ENCODE assay signal across 21 cellular contexts in the genomic region with DNA sequence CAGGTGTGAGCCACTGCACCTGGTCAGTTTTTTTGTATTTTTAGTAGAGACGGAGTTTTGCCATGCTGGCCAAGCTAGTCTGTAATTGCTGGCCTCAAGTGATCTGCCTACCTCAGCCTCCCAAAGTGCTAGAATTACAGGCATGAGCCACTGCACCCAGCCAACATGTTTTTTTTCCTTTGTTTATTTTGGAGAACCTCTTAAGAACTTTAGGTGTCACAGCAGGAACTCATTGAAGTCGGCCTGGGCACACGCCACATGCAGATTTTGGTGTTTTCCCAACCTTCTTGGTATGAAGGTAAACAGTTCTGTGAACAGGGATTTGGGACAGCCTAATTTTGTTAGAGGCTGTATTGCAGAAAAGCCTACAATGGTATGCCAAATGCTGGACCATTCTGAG. TPM values are rescaled to one million over a fixed set of nuclear protein-coding genes. Genes with fewer than 3 reads are reported as not detected.
DNase-seq lines count a peak whose midpoint lies in the region; ATAC-seq, FAIRE-seq and TF ChIP-seq lines count a peak whose summit lies in the region.
"Had no signal": no experiment of that assay in that cellular context is flagged by ENCODE, and none has a peak within 500 bp of the region (broad histone marks: within the 10 kb centered on the region; RNA-seq: fewer than 3 reads in every experiment).

No MANE protein-coding gene starts in this region.

- no peak overlapping the region for H3K9ac ChIP-seq in GM23248
- H3K9ac ChIP-seq: SK-N-SH had no signal

- DNase-seq in GM23248 (no peak), OCI-LY7 (ENCODE audit: low spot score) (no peak), stomach (peak; percentile 63), D721Med (ENCODE audit: insufficient read length, low spot score) (no peak), omental fat pad (ENCODE audit: low spot score) (no peak)
- DNase-seq: activated CD4-positive, alpha-beta T cell treated with anti-CD3 and anti-CD28 coated beads for 4 hours; activated naive CD4-positive, alpha-beta T cell treated with anti-CD3 and anti-CD28 coated beads for 36 hours; caudate nucleus; dorsolateral prefrontal cortex; heart left ventricle; kidney glomerular epithelial cell; mammary epithelial cell; NCI-H1436 treated with DMSO at 0.1 percent for 48 hours; NCI-H524; SK-N-SH; T-helper 17 cell had no signal

- ATAC-seq in gastroesophageal sphincter (peak; percentile 50), GM21619 (IDR thresholded peaks at IDR 0.05; ENCODE audit: unreplicated experiment) (no peak), omental fat pad (ENCODE audit: low FRiP score) (no peak)
- ATAC-seq: heart left ventricle, T-helper 17 cell had no signal

- H3K79me2 ChIP-seq in GM23248 (ENCODE audit: insufficient read depth) (no peaks in the 10 kb centered on the region), OCI-LY7 (ENCODE audit: insufficient read depth, low read depth, low read length) (no peaks in the 10 kb centered on the region)

- TF ChIP-seq EP300 in gastroesophageal sphincter (IDR thresholded peaks at IDR 0.05) (no peak), stomach (IDR thresholded peaks at IDR 0.05) (no peak)

- WGBS in GM23248 (ENCODE audit: low coverage in 1 of 2, low lambda C conversion rate in 2 of 2, missing lambda C conversion rate in 2 of 2), 2 experiments, result 81 to 84% methylated on average over 3 of the region's 3 CpGs
- 61 to 68% methylated on average over 2 to 3 of the region's 3 CpGs for WGBS in gastroesophageal sphincter (ENCODE audit: low coverage in 1 of 2), 2 donors
- WGBS in stomach, 5 donors, result 32 to 56% (median 42%) methylated on average over 3 of the region's 3 CpGs

- BruUV-seq in OCI-LY7 (replicated peaks; lab: Mats Ljungman, UMichigan), result no TSS peak

- H3K4me1 ChIP-seq in GM23248 (ENCODE audit: insufficient read depth) (peaks cover 43% of the 10 kb centered on the region), OCI-LY7 (ENCODE audit: insufficient read depth, low read length, poor library complexity, severe bottlenecking) (peaks cover 13% of the 10 kb centered on the region), gastroesophageal sphincter (peaks cover 0 to 25% (median 0%) of the 10 kb centered on the region in 3 donors), stomach (peaks cover 9 to 37% (median 27%) of the 10 kb centered on the region in 4 donors)

- H3K4me2 ChIP-seq in GM23248 (ENCODE audit: unreplicated experiment) (no peak overlapping the region), OCI-LY7 (ENCODE audit: low read length) (0 out of 2 replicates have a peak overlapping the region, but pooled peaks have one; percentile 22)
- H3K4me2 ChIP-seq: SK-N-SH had no signal

- H3K4me3 ChIP-seq in GM23248, result no peak overlapping the region
- H3K4me3 ChIP-seq in OCI-LY7 (ENCODE audit: low read depth, low read length, poor library complexity, severe bottlenecking), result no peak overlapping the region
- H3K4me3 ChIP-seq in gastroesophageal sphincter, result no peak overlapping the region
- no peak overlapping the region for H3K4me3 ChIP-seq in stomach
- H3K4me3 ChIP-seq: dorsolateral prefrontal cortex, heart left ventricle had no signal

- H3K9me3 ChIP-seq in GM23248 (ENCODE audit: low read depth) (no peaks in the 10 kb centered on the region), OCI-LY7 (ENCODE audit: low read length) (0 out of 2 replicates have a peak, but pooled peaks cover 5% of the 10 kb centered on the region), gastroesophageal sphincter (no peaks in the 10 kb centered on the region), stomach (no peaks in the 10 kb centered on the region)
- H3K9me3 ChIP-seq: heart left ventricle, SK-N-SH had no signal

- CTCF ChIA-PET in OCI-LY7 (lab: Charles Lee; ENCODE audit: unreplicated experiment), result no interaction called here

- peaks cover 45% of the 10 kb centered on the region for H3F3A ChIP-seq in GM23248 (ENCODE audit: insufficient read depth)

- H2AFZ ChIP-seq in GM23248 (no peak overlapping the region), OCI-LY7 (ENCODE audit: low read length) (no peak overlapping the region)

- TF ChIP-seq CTCF in OCI-LY7 (conservative IDR thresholded peaks at IDR 0.05; ENCODE audit: low read length) (no peak), gastroesophageal sphincter (IDR thresholded peaks at IDR 0.05) (no peak), stomach (IDR thresholded peaks at IDR 0.05) (no peak), D721Med (IDR thresholded peaks at IDR 0.05; ENCODE audit: insufficient read depth, missing control alignments) (no peak), omental fat pad (IDR thresholded peaks at IDR 0.05) (no peak)

- H4K20me1 ChIP-seq in GM23248 (ENCODE audit: insufficient read depth) (no peaks in the 10 kb centered on the region), OCI-LY7 (ENCODE audit: insufficient read depth, low read length) (no peaks in the 10 kb centered on the region)

- H3K36me3 ChIP-seq in GM23248 (ENCODE audit: low read depth) (no peaks in the 10 kb centered on the region), OCI-LY7 (ENCODE audit: insufficient read depth, low read length) (no peaks in the 10 kb centered on the region), gastroesophageal sphincter (no peaks in the 10 kb centered on the region), stomach (no peaks in the 10 kb centered on the region)
- H3K36me3 ChIP-seq: heart left ventricle had no signal

- no peaks in the 10 kb centered on the region for H3K27me3 ChIP-seq in GM23248 (replicated peaks; ENCODE audit: insufficient read depth)
- no peaks in the 10 kb centered on the region for H3K27me3 ChIP-seq in gastroesophageal sphincter
- no peaks in the 10 kb centered on the region for H3K27me3 ChIP-seq in stomach
- H3K27me3 ChIP-seq: dorsolateral prefrontal cortex, heart left ventricle had no signal

- peak overlapping the region; percentile 99 for H3K27ac ChIP-seq in GM23248
- no peak overlapping the region for H3K27ac ChIP-seq in OCI-LY7 (ENCODE audit: low read depth, low read length, poor library complexity, severe bottlenecking)
- peak overlapping the region in 3 of 4 donors; percentile 5 to 48 (median 33) for H3K27ac ChIP-seq in gastroesophageal sphincter
- peak overlapping the region; percentile 4 to 78 (median 20) for H3K27ac ChIP-seq in stomach
- H3K27ac ChIP-seq: heart left ventricle had no signal

- intact Hi-C loops in OCI-LY7 (cut with micrococcal nuclease; ENCODE audit: unreplicated experiment), result no loop called here
- intact Hi-C loops in stomach (cut with DNase I; ENCODE audit: low total_unique reads), result no loop called here

- H3K9me2 ChIP-seq in GM23248 (ENCODE audit: insufficient read depth) (no peaks in the 10 kb centered on the region), OCI-LY7 (ENCODE audit: insufficient read depth, low read length) (no peaks in the 10 kb centered on the region)
- H3K9me2 ChIP-seq: SK-N-SH had no signal

- TF ChIP-seq POLR2A in gastroesophageal sphincter (IDR thresholded peaks at IDR 0.05) (no peak), stomach (IDR thresholded peaks at IDR 0.05) (no peak)

- POLR2A ChIA-PET in OCI-LY7 (lab: Charles Lee), result interaction anchor here (0.7 to 2.6 kb wide), 4 partner anchors 20 to 677 kb away, joined by 3 to 10 read pairs (median 5); no protein-coding TSS in a partner anchor

- no peak for FAIRE-seq in D721Med (lab: Jason Lieb, UNC)
- FAIRE-seq: urothelium cell line had no signal

- in situ Hi-C loops in GM23248 (cut with MboI), result no loop called here

RNA-seq across cellular contexts. Expression of a gene that starts 9.4 kb away (rescaled TPM):
- 22.7 and 22.9 TPM in 2 replicates for total RNA-seq in GM23248 (2014; rRNA removed; shearing (Covaris generic))
- polyA plus RNA-seq in GM23248 (2016; fragmentation: Nextera tagmentation; extraction: Ambion mirVana) (10.4 and 10.8 TPM in 2 replicates), stomach (10 to 100 TPM in 2 of 3 donors, 1 to 10 TPM in 1; 6.2 to 15.6 (median 11.3) TPM)
- 5.5 and 6.9 TPM in 2 replicates for total RNA-seq in OCI-LY7 (2014; rRNA removed; shearing (Covaris generic))
- total RNA-seq in OCI-LY7 (2022) (5.5 and 7.3 TPM in 2 replicates), gastroesophageal sphincter (100 to 1,000 TPM; 125 to 164 (median 153) TPM), stomach (100 to 1,000 TPM in 1 of 5 donors, 10 to 100 TPM in 4; 19.1 to 128 (median 60.4) TPM), omental fat pad (10 to 100 TPM; 36.4 to 79.3 (median 40.7) TPM)

RNA-seq across cellular contexts. Expression of a gene that starts 27.8 kb away (rescaled TPM):
- 2.1 and 3.5 TPM in 2 replicates for total RNA-seq in GM23248 (2014; rRNA removed; shearing (Covaris generic))
- polyA plus RNA-seq in GM23248 (2016; fragmentation: Nextera tagmentation; extraction: Ambion mirVana) (0.78 and 1.2 TPM in 2 replicates), stomach (10 to 100 TPM; 28.0 to 43.4 (median 35.0) TPM)
- total RNA-seq in OCI-LY7 (2014; rRNA removed; shearing (Covaris generic)), result not detected in 2 replicates
- total RNA-seq in OCI-LY7 (2022) (not detected in 2 replicates), gastroesophageal sphincter (1 to 10 TPM in 3 of 4 donors, not detected in 1; 2.4 to 3.3 (median 3.1) TPM), stomach (10 to 100 TPM in 2 of 5 donors, 1 to 10 TPM in 2, not detected in 1; 3.9 to 18.7 (median 12.5) TPM), omental fat pad (1 to 10 TPM in 3 of 4 donors, not detected in 1; 3.4 to 7.9 (median 7.5) TPM)
- total RNA-seq: activated naive CD4-positive, alpha-beta T cell treated with anti-CD3 and anti-CD28 coated beads for 36 hours; neural crest cell; T-helper 17 cell had no signal
- polyA plus RNA-seq: CD14-positive monocyte, SK-N-SH had no signal

RNA-seq across cellular contexts. Expression of a gene that starts 34.0 kb away (rescaled TPM):
- 0.38 and 1.2 TPM in 2 replicates for total RNA-seq in GM23248 (2014; rRNA removed; shearing (Covaris generic))
- polyA plus RNA-seq in GM23248 (2016; fragmentation: Nextera tagmentation; extraction: Ambion mirVana), result 7.5 and 8.4 TPM in 2 replicates
- total RNA-seq in OCI-LY7 (2014; rRNA removed; shearing (Covaris generic)), result not detected in 2 replicates
- total RNA-seq in OCI-LY7 (2022), result not detected in 2 replicates
- 1 to 10 TPM in 3 of 4 donors, under 1 TPM in 1; 0.78 to 5.5 (median 3.0) TPM for total RNA-seq in gastroesophageal sphincter
- total RNA-seq in stomach, result under 1 TPM in 1 of 5 donors, not detected in 4; 0.37 TPM
- polyA plus RNA-seq in stomach, result 1 to 10 TPM; 2.0 to 5.1 (median 4.0) TPM
- total RNA-seq in omental fat pad, result 1 to 10 TPM in 2 of 4 donors, not detected in 2; 3.1 to 4.6 TPM
- total RNA-seq: activated naive CD4-positive, alpha-beta T cell treated with anti-CD3 and anti-CD28 coated beads for 36 hours; neural crest cell; T-helper 17 cell had no signal
- polyA plus RNA-seq: CD14-positive monocyte, SK-N-SH had no signal

RNA-seq across cellular contexts. Expression of a gene that starts 34.9 kb away (rescaled TPM):
- total RNA-seq in GM23248 (2014; rRNA removed; shearing (Covaris generic)), result 91.0 and 104 TPM in 2 replicates
- polyA plus RNA-seq in GM23248 (2016; fragmentation: Nextera tagmentation; extraction: Ambion mirVana), result 454 and 455 TPM in 2 replicates
- total RNA-seq in OCI-LY7 (2014; rRNA removed; shearing (Covaris generic)), result not detected in 2 replicates
- not detected in 2 replicates for total RNA-seq in OCI-LY7 (2022)
- 100 to 1,000 TPM; 254 to 440 (median 294) TPM for total RNA-seq in gastroesophageal sphincter
- total RNA-seq in stomach, result 100 to 1,000 TPM in 2 of 5 donors, 10 to 100 TPM in 3; 28.4 to 207 (median 47.3) TPM
- 100 to 1,000 TPM in 1 of 3 donors, 10 to 100 TPM in 2; 75.6 to 122 (median 85.7) TPM for polyA plus RNA-seq in stomach
- total RNA-seq in omental fat pad, result 1,000 to 10,000 TPM in 1 of 4 donors, 100 to 1,000 TPM in 2, 10 to 100 TPM in 1; 82.4 to 1,340 (median 304) TPM
- total RNA-seq: activated naive CD4-positive, alpha-beta T cell treated with anti-CD3 and anti-CD28 coated beads for 36 hours; neural crest cell; T-helper 17 cell had no signal
- polyA plus RNA-seq: CD14-positive monocyte had no signal
